In the genomic region with DNA sequence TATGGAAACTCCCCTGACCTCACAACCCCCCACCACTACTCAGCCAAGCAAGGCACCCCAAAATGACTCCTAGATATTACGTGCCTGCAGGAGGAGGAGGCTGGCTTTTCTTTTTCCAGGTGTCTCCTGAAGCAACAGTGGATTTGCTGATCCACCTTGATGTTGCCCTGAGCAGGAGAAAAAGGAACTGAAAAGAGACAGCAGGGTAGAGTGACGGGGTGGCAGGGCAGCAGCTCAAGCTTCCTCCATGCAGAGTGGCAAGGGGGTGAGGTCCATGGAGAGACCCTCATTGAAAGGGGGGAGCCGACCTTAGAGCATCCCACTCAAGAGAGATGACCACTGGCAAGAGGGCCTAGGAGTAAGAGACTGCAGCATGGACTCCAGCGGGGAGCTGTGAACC, we compare ENCODE assay signal across 21 cellular contexts.
"Had no signal": no experiment of that assay in that cellular context is flagged by ENCODE, and none has a peak within 500 bp of the region (broad histone marks: within the 10 kb centered on the region; RNA-seq: fewer than 3 reads in every experiment).

No MANE protein-coding gene starts in this region.

- H3K36me3 ChIP-seq: esophagus muscularis mucosa, left ventricle myocardium inferior, lower lobe of right lung, right lobe of liver, stomach, thoracic aorta, transverse colon had no signal

- H3K4me1 Mint-ChIP-seq: immature natural killer cell, nephron had no signal

- H2AFZ ChIP-seq: parathyroid adenoma had no signal

- H3K27ac Mint-ChIP-seq: effector memory CD8-positive, alpha-beta T cell; immature natural killer cell; nephron had no signal

- H3K9me3 ChIP-seq: esophagus muscularis mucosa, left ventricle myocardium inferior, lower lobe of right lung, psoas muscle, right lobe of liver, stomach, thoracic aorta, transverse colon had no signal

- H3K27ac ChIP-seq: epithelial cell of prostate, esophagus muscularis mucosa, left ventricle myocardium inferior, lower lobe of right lung, parathyroid adenoma, psoas muscle, right lobe of liver, stomach, thoracic aorta, transverse colon had no signal

- FAIRE-seq: kidney had no signal

- H3K4me3 Mint-ChIP-seq: effector memory CD8-positive, alpha-beta T cell; immature natural killer cell; naive B cell; nephron had no signal

- H3K27me3 ChIP-seq: right lobe of liver, transverse colon had no signal

- H3K9ac ChIP-seq: parathyroid adenoma had no signal

- H3K4me3 ChIP-seq: esophagus muscularis mucosa, left ventricle myocardium inferior, lower lobe of right lung, psoas muscle, right lobe of liver, stomach, thoracic aorta, transverse colon had no signal

- ATAC-seq: effector memory CD8-positive, alpha-beta T cell; left cardiac atrium; lower lobe of right lung; psoas muscle; right lobe of liver had no signal

- H3K36me3 Mint-ChIP-seq: immature natural killer cell, naive B cell had no signal

- H3K9me3 Mint-ChIP-seq: effector memory CD8-positive, alpha-beta T cell; immature natural killer cell; naive B cell; nephron had no signal

- DNase-seq: effector memory CD8-positive, alpha-beta T cell; immature natural killer cell; kidney; left cardiac atrium; left ventricle myocardium inferior; lower lobe of right lung; mesendoderm; naive B cell; psoas muscle; retina; right lobe of liver; stimulated activated CD4-positive, alpha-beta T cell treated with anti-CD3 and anti-CD28 coated beads, Interleukin-4, amount 100 ng/mL, for 1 hour; stimulated activated naive CD4-positive, alpha-beta T cell; stomach; substantia nigra; transverse colon had no signal

- H3K4me1 ChIP-seq: esophagus muscularis mucosa, left ventricle myocardium inferior, lower lobe of right lung, parathyroid adenoma, psoas muscle, right lobe of liver, stomach had no signal
